11 cellular contexts compared by ENCODE assay signal in genomic region chr5:141846031-141846430, GRCh38. TPM values are rescaled to one million over a fixed set of nuclear protein-coding genes. Genes with fewer than 3 reads are reported as not detected.
DNase-seq lines count a peak whose midpoint lies in the region; ATAC-seq and TF ChIP-seq lines count a peak whose summit lies in the region.
"Had no signal": no experiment of that assay in that cellular context is flagged by ENCODE, and none has a peak within 500 bp of the region (broad histone marks: within the 10 kb centered on the region; RNA-seq: fewer than 3 reads in every experiment).

No MANE protein-coding gene starts in this region.

- H3T11ph ChIP-seq in H9 (ENCODE audit: low read length), result no peak overlapping the region

- no peak overlapping the region for H3K56ac ChIP-seq in H9 (ENCODE audit: insufficient read length, low read depth, low read length)

- no peak overlapping the region for H2BK5ac ChIP-seq in H9 (ENCODE audit: insufficient read length, low read length)

- H2BK12ac ChIP-seq in H9 (ENCODE audit: insufficient read length, low read depth, low read length), result peak overlapping the region; percentile 52

- H3K9me3 Mint-ChIP-seq in H9, result no peaks in the 10 kb centered on the region; a peak in 1 of 5 replicates
- H3K9me3 Mint-ChIP-seq in endothelial cell (ENCODE audit: unreplicated experiment), result no peaks in the 10 kb centered on the region
- H3K9me3 Mint-ChIP-seq: stimulated activated naive CD8-positive, alpha-beta T cell treated with anti-CD3 and anti-CD28 coated beads, Interleukin-15, amount 100 ng/mL, for 72 hours had no signal

- H3K23me2 ChIP-seq in H9 (ENCODE audit: insufficient read length, low read depth, low read length, poor library complexity, severe bottlenecking), result peaks cover 12% of the 10 kb centered on the region

- H2BK15ac ChIP-seq in H9 (ENCODE audit: low read depth, low read length), result no peak overlapping the region

- H2AFZ ChIP-seq in H9 (ENCODE audit: low read length), result no peak overlapping the region

- no peak overlapping the region for H4K91ac ChIP-seq in H9 (ENCODE audit: insufficient read length, low read depth, low read length)

- H3K79me1 ChIP-seq in H9 (ENCODE audit: insufficient read depth, low read depth, low read length, poor library complexity, severe bottlenecking), result no peaks in the 10 kb centered on the region

- no CpG with 5 or more reads among the region's 10 CpGs for WGBS in H9 (ENCODE audit: extremely low coverage, insufficient read length, low lambda C conversion rate)

- no peak overlapping the region for H3K4me3 ChIP-seq in Peyer's patch

- no peak overlapping the region for H3K14ac ChIP-seq in H9 (ENCODE audit: insufficient read depth, low read length)

- TF ChIP-seq CTCF in H9 (conservative IDR thresholded peaks at IDR 0.05), result no peak
- no peak for TF ChIP-seq CTCF in endothelial cell (IDR thresholded peaks at IDR 0.05; ENCODE audit: unreplicated experiment)
- TF ChIP-seq CTCF in Peyer's patch (IDR thresholded peaks at IDR 0.05), result no peak

- H3K9me3 ChIP-seq in H9 (ENCODE audit: control insufficient read depth, low read depth, low read length) (no peaks in the 10 kb centered on the region), Peyer's patch (no peaks in the 10 kb centered on the region)
- H3K9me3 ChIP-seq: neutrophil had no signal

- no peaks in the 10 kb centered on the region for H3K27me3 Mint-ChIP-seq in H9 (ENCODE audit: low read depth)
- H3K27me3 Mint-ChIP-seq in endothelial cell (ENCODE audit: unreplicated experiment), result peaks cover 22% of the 10 kb centered on the region

- H3K4me2 ChIP-seq in H9 (ENCODE audit: insufficient read depth, insufficient read length, low read length), result peak overlapping the region; percentile 17

- no peak overlapping the region for H4K5ac ChIP-seq in H9 (ENCODE audit: insufficient read length, low read depth, low read length)

- H3K4me1 Mint-ChIP-seq in H9, result peaks cover 75 to 82% of the 10 kb centered on the region in 2 experiments
- peaks cover 70% of the 10 kb centered on the region for H3K4me1 Mint-ChIP-seq in endothelial cell (ENCODE audit: unreplicated experiment)

- no peak overlapping the region for H2BK20ac ChIP-seq in H9 (ENCODE audit: low read depth, low read length, poor library complexity, severe bottlenecking)

- peaks cover 3 to 12% (median 7%) of the 10 kb centered on the region in 3 experiments; a peak in 6 of 7 replicates for H3K36me3 Mint-ChIP-seq in H9 (ENCODE audit: insufficient read depth in 1 of 3, low read depth in 3 of 3)
- H3K36me3 Mint-ChIP-seq in endothelial cell (ENCODE audit: low read depth, unreplicated experiment), result peaks cover 17% of the 10 kb centered on the region

- no peak overlapping the region for H2AK5ac ChIP-seq in H9 (ENCODE audit: insufficient read length, low read length)

- H3K4ac ChIP-seq in H9 (ENCODE audit: low read depth, low read length), result no peak overlapping the region; the same call in 1 of the 2 replicates

- peak overlapping the region in 1 of 2 experiments; percentile 53; a peak in 3 of 5 replicates for H3K4me3 Mint-ChIP-seq in H9
- H3K4me3 Mint-ChIP-seq in endothelial cell (ENCODE audit: unreplicated experiment), result no peak overlapping the region

- ATAC-seq in GM18867 (IDR thresholded peaks at IDR 0.05; ENCODE audit: unreplicated experiment), result no peak

- H3K9ac ChIP-seq in H9 (ENCODE audit: extremely low read depth, insufficient read length, low read length), result no peak overlapping the region

- peak; percentile 65 for DNase-seq in H9
- peak; percentile 90 for DNase-seq in NCI-H2227 (lab: John Stamatoyannopoulos, UW; ENCODE audit: unreplicated experiment)
- no peak for DNase-seq in endothelial cell (ENCODE audit: low spot score)
- peak; percentile 33 for DNase-seq in pulmonary artery endothelial cell (ENCODE audit: low read depth, low spot score)
- DNase-seq in glomerular visceral epithelial cell (ENCODE audit: extremely low spot score), result no peak
- no peak for DNase-seq in Peyer's patch
- DNase-seq in NK-92 treated with Interleukin-12 subunit alpha and Interleukin-12 subunit beta, amount 100 ng/mL, for 24 hours (lab: John Stamatoyannopoulos, UW), result no peak

- H3K27me3 ChIP-seq in H9 (ENCODE audit: insufficient read depth, low read length) (no peaks in the 10 kb centered on the region), Peyer's patch (no peaks in the 10 kb centered on the region)

- no peak overlapping the region for H4K8ac ChIP-seq in H9 (replicated peaks; ENCODE audit: insufficient read length, low read depth, low read length)

- H3K36me3 ChIP-seq in Peyer's patch, result no peaks in the 10 kb centered on the region
- H3K36me3 ChIP-seq: neutrophil had no signal

- TF ChIP-seq POLR2A in Peyer's patch (IDR thresholded peaks at IDR 0.05), result no peak

- no peak overlapping the region for H2BK120ac ChIP-seq in H9 (ENCODE audit: low read depth, low read length, poor library complexity, severe bottlenecking)

- no peaks in the 10 kb centered on the region for H4K20me1 ChIP-seq in H9 (ENCODE audit: control insufficient read depth, insufficient read depth, insufficient read length)

- H3K27ac ChIP-seq in H9 (ENCODE audit: insufficient read length, low read depth, low read length) (peak overlapping the region; percentile 7), Peyer's patch (peak overlapping the region in 1 of 4 donors; percentile 76)
- H3K27ac ChIP-seq: neutrophil, VCaP had no signal

- peak overlapping the region; percentile 47 for H3K18ac ChIP-seq in H9 (ENCODE audit: insufficient read length, low read depth, low read length)

- H3K4me1 ChIP-seq in H9 (ENCODE audit: insufficient read depth, low read length) (peaks cover 40% of the 10 kb centered on the region; the same call in 1 of the 2 replicates), Peyer's patch (peaks cover 0 to 57% (median 11%) of the 10 kb centered on the region in 4 donors)

- H3K23ac ChIP-seq in H9 (ENCODE audit: insufficient read length, low read depth, low read length), result no peak overlapping the region

- H3K27ac Mint-ChIP-seq in H9 (peak overlapping the region; percentile 83 to 96 (median 92); a peak in 6 of 7 replicates), endothelial cell (ENCODE audit: unreplicated experiment) (peak overlapping the region; percentile 24)

- no peaks in the 10 kb centered on the region for H3K79me2 ChIP-seq in H9 (ENCODE audit: insufficient read depth, low read length)

RNA-seq across cellular contexts. Expression of gene PCDH1, which starts 32.2 kb away (rescaled TPM):
- total RNA-seq in H9 (2021), result 127 and 131 TPM in 2 replicates
- 140 TPM for total RNA-seq in endothelial cell (ENCODE audit: unreplicated experiment)
- total RNA-seq in pulmonary artery endothelial cell, result 135 and 143 TPM in 2 replicates
- total RNA-seq in Peyer's patch, result 100 to 1,000 TPM in 3 of 4 donors, 10 to 100 TPM in 1; 64.4 to 169 (median 164) TPM

Comparison
In these comparisons a context has a peak if more than half of its experiments do, and no peak if none do; other contexts are left out.
1. DNase-seq: peak in H9 (single experiment), NCI-H2227 (single experiment) and pulmonary artery endothelial cell (single experiment); none in endothelial cell (single experiment), glomerular visceral epithelial cell (single experiment), Peyer's patch (0 of 3) and NK-92 treated with Interleukin-12 subunit alpha and Interleukin-12 subunit beta, amount 100 ng/mL, for 24 hours (single experiment).